8 cellular contexts compared by ENCODE assay signal in the genomic region with DNA sequence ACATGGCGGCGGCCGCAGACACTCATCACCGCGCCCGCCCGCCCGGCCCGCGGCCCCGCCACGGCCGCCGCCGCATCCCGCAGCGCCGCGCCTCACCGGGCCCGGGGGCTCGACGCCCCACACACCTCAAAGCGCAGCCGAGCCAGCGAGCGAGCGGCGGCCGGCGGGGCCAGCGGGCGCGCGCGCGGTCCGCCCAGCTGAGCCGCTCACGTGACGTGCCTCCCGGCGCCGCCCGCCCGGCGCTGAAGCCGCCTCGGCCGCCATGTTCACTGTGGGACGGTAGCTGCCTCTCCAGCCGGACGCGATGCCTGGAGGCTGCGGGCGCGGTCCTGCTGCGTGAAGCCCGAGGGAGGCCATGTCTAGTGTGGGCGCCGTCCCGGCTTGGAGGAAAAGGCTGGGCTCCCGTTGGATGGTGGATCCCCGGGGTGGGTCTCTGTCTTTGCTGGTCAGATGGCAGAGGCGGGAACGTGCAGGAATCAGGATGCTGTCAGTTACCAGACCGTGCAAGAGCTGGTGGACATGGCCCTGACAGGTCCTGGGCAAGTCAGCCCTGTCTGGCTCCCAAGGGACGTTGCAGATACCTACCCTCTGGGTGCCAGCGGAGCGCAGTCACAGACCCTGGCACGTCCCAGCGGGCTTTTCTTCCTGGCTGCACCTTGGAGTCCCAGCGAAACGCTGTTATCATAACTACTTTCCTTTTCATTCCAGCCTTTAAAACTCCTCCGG. TPM values are rescaled to one million over a fixed set of nuclear protein-coding genes. Genes with fewer than 3 reads are reported as not detected.
DNase-seq lines count a peak whose midpoint lies in the region; ATAC-seq and TF ChIP-seq lines count a peak whose summit lies in the region.

A gene with protein sequence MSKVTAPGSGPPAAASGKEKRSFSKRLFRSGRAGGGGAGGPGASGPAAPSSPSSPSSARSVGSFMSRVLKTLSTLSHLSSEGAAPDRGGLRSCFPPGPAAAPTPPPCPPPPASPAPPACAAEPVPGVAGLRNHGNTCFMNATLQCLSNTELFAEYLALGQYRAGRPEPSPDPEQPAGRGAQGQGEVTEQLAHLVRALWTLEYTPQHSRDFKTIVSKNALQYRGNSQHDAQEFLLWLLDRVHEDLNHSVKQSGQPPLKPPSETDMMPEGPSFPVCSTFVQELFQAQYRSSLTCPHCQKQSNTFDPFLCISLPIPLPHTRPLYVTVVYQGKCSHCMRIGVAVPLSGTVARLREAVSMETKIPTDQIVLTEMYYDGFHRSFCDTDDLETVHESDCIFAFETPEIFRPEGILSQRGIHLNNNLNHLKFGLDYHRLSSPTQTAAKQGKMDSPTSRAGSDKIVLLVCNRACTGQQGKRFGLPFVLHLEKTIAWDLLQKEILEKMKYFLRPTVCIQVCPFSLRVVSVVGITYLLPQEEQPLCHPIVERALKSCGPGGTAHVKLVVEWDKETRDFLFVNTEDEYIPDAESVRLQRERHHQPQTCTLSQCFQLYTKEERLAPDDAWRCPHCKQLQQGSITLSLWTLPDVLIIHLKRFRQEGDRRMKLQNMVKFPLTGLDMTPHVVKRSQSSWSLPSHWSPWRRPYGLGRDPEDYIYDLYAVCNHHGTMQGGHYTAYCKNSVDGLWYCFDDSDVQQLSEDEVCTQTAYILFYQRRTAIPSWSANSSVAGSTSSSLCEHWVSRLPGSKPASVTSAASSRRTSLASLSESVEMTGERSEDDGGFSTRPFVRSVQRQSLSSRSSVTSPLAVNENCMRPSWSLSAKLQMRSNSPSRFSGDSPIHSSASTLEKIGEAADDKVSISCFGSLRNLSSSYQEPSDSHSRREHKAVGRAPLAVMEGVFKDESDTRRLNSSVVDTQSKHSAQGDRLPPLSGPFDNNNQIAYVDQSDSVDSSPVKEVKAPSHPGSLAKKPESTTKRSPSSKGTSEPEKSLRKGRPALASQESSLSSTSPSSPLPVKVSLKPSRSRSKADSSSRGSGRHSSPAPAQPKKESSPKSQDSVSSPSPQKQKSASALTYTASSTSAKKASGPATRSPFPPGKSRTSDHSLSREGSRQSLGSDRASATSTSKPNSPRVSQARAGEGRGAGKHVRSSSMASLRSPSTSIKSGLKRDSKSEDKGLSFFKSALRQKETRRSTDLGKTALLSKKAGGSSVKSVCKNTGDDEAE (N-terminal part only) (minus strand): TSS at position 186 of the 726 bp plus-strand sequence. CDS start 182 bp downstream, at position 4.

- DNase-seq in GM13977 (ENCODE audit: low spot score) (peak; percentile 92), NCI-H1436 treated with DMSO at 0.1 percent for 48 hours (lab: John Stamatoyannopoulos, UW) (peak; percentile 68), SW480 (ENCODE audit: low spot score) (peak; percentile 93), adrenal gland (peak; percentile 95 to 98 (median 96)), cardiac septum (ENCODE audit: low spot score) (peak; percentile 98), tibial artery (peak; percentile 93 to 95)

- H3K36me3 ChIP-seq in adrenal gland (replicated peaks in 1 of 2) (no peaks in the 10 kb centered on the region), parathyroid adenoma (ENCODE audit: control insufficient read depth, insufficient read depth, low read length) (no peaks in the 10 kb centered on the region), tibial artery (no peaks in the 10 kb centered on the region)

- in situ Hi-C loops in GM13977 (cut with MboI; ENCODE audit: low pct_unique_long_range_greater_than_20kb, low sequenced_read_pairs, unreplicated experiment) = no loop called here

- H3K9me3 ChIP-seq in adrenal gland (replicated peaks in 1 of 3) = no peaks in the 10 kb centered on the region
- H3K9me3 ChIP-seq in parathyroid adenoma (ENCODE audit: control insufficient read depth, low read length) = no peaks in the 10 kb centered on the region
- H3K9me3 ChIP-seq in tibial artery = no peaks in the 10 kb centered on the region

- peaks cover 18% of the 10 kb centered on the region for H3K79me2 ChIP-seq in parathyroid adenoma

- H2AFZ ChIP-seq in parathyroid adenoma = peak within 1 kb of the TSS; percentile 92

- peak in 1 of 2 donors; percentile 33 for TF ChIP-seq POLR2A in adrenal gland (IDR thresholded peaks at IDR 0.05)

- H3K27me3 ChIP-seq in adrenal gland (no peaks in the 10 kb centered on the region), parathyroid adenoma (ENCODE audit: control insufficient read depth, insufficient read depth, low read length) (no peaks in the 10 kb centered on the region), tibial artery (peaks cover 0 to 6% of the 10 kb centered on the region in 2 donors)

- H3K4me2 ChIP-seq in parathyroid adenoma (ENCODE audit: low read length) = peak within 1 kb of the TSS; percentile 80

- H3K4me3 ChIP-seq in adrenal gland (peak within 1 kb of the TSS; percentile 20 to 89 (median 55)), parathyroid adenoma (ENCODE audit: low read depth, low read length) (peak within 1 kb of the TSS; percentile 68), tibial artery (peak within 1 kb of the TSS; percentile 70 to 90)

- TF ChIP-seq CTCF in GM13977 (IDR thresholded peaks at IDR 0.05; ENCODE audit: extremely low read depth, insufficient read depth, missing control alignments) = no peak
- no peak for TF ChIP-seq CTCF in adrenal gland (IDR thresholded peaks at IDR 0.05)
- TF ChIP-seq CTCF in parathyroid adenoma (IDR thresholded peaks at IDR 0.05) = no peak
- TF ChIP-seq CTCF in tibial artery (IDR thresholded peaks at IDR 0.05) = no peak

- peak; percentile 95 for ATAC-seq in HG02870 (IDR thresholded peaks at IDR 0.05; ENCODE audit: unreplicated experiment)

- 0 to 2% (median 1%) methylated on average over 8 to 75 of the region's 75 CpGs for WGBS in adrenal gland, 4 donors

- H3K4me1 ChIP-seq in adrenal gland (replicated peaks in 1 of 2) (peaks cover 15 to 28% of the 10 kb centered on the region in 2 donors), parathyroid adenoma (peaks cover 7% of the 10 kb centered on the region), tibial artery (peaks cover 0 to 46% (median 28%) of the 10 kb centered on the region in 4 donors)

- H3K9ac ChIP-seq in parathyroid adenoma = no peak within 1 kb of the TSS

- H3K27ac ChIP-seq in adrenal gland (peak within 1 kb of the TSS in 3 of 5 donors; percentile 64 to 91 (median 67)), parathyroid adenoma (peak within 1 kb of the TSS; percentile 70), tibial artery (peak within 1 kb of the TSS; percentile 64 to 73)

- intact Hi-C loops in adrenal gland (cut with DNase I) (loop anchor here in 1 of 2 donors (10.0 kb wide), 1 partner anchor 65 kb away; no protein-coding TSS in a partner anchor), cardiac septum (cut with DNase I) (loop anchor here (2.0 kb wide), 1 partner anchor 77 kb away; no protein-coding TSS in a partner anchor), tibial artery (cut with DNase I; ENCODE audit: low total_unique reads) (no loop called here)

RNA-seq across cellular contexts. Expression of the gene that starts here (rescaled TPM):
- total RNA-seq in adrenal gland (10 to 100 TPM in 3 of 8 donors, 1 to 10 TPM in 5; 7.3 to 19.3 (median 9.5) TPM), cardiac septum (21.6 TPM)
- polyA plus RNA-seq in adrenal gland = 1 to 10 TPM; 2.5 to 6.6 (median 4.8) TPM

Comparison
In these comparisons a context has a peak if more than half of its experiments do, and no peak if none do; other contexts are left out.
1. Peak in every context shown above with its lines: DNase-seq, ATAC-seq, H3K4me3 ChIP-seq and H3K27ac ChIP-seq.